Comparison of ENCODE assay signal across 8 cellular contexts in genomic region chr5:141135030-141135717, GRCh38. TPM values are rescaled to one million over a fixed set of nuclear protein-coding genes. Genes with fewer than 3 reads are reported as not detected.
DNase-seq lines count a peak whose midpoint lies in the region; ATAC-seq and TF ChIP-seq lines count a peak whose summit lies in the region.

PCDHB5 (plus strand) TSS chr5:141135206; CDS start chr5:141135435, 229 bp downstream.

- ATAC-seq in HG03095 (IDR thresholded peaks at IDR 0.05; ENCODE audit: unreplicated experiment) (no peak), GM21526 (IDR thresholded peaks at IDR 0.05; ENCODE audit: low FRiP score, unreplicated experiment) (no peak)
- no peak for ATAC-seq in activated naive CD4-positive, alpha-beta T cell treated with anti-CD3 and anti-CD28 coated beads, Interleukin-2, amount 50 U/mL, for 72 hours

- no peak within 1 kb of the TSS for H3K27ac Mint-ChIP-seq in activated naive CD4-positive, alpha-beta T cell treated with anti-CD3 and anti-CD28 coated beads, Interleukin-2, amount 50 U/mL, for 72 hours

- peaks cover 28 to 32% of the 10 kb centered on the region in 2 donors for H3K36me3 Mint-ChIP-seq in activated naive CD4-positive, alpha-beta T cell treated with anti-CD3 and anti-CD28 coated beads, Interleukin-2, amount 50 U/mL, for 72 hours

- TF ChIP-seq CTCF in cardiac fibroblast (IDR thresholded peaks at IDR 0.05; ENCODE audit: low read depth, low read length): peak; percentile 31

- peaks cover 13 to 31% of the 10 kb centered on the region in 2 donors for H3K9me3 Mint-ChIP-seq in activated naive CD4-positive, alpha-beta T cell treated with anti-CD3 and anti-CD28 coated beads, Interleukin-2, amount 50 U/mL, for 72 hours

- DNase-seq in GM03348 (ENCODE audit: low spot score) (peak; percentile 73), NCI-H1930 (lab: John Stamatoyannopoulos, UW) (peak; percentile 10 to 77), cardiac fibroblast (ENCODE audit: low read depth in 2 of 2) (peak; percentile 12 to 29), mucosa of gallbladder (ENCODE audit: low spot score) (peak; percentile 37), HPDE6-E6E7 (ENCODE audit: extremely low spot score) (no peak)
- DNase-seq in activated naive CD4-positive, alpha-beta T cell treated with anti-CD3 and anti-CD28 coated beads, Interleukin-2, amount 50 U/mL, for 72 hours (ENCODE audit: low spot score in 2 of 2): no peak

- peak within 1 kb of the TSS; percentile 9 to 22 for H3K4me3 ChIP-seq in cardiac fibroblast (replicated peaks in 1 of 2; ENCODE audit: low read depth in 2 of 2, low read length in 2 of 2)

RNA-seq across cellular contexts. Expression of gene PCDHB5, which starts in this region (rescaled TPM):
- total RNA-seq in mucosa of gallbladder: 8.0 TPM
- under 1 TPM in 1 of 2 donors, not detected in 1; 0.08 TPM for total RNA-seq in activated naive CD4-positive, alpha-beta T cell treated with anti-CD3 and anti-CD28 coated beads, Interleukin-2, amount 50 U/mL, for 72 hours

Comparison
In these comparisons a context has a peak if more than half of its experiments do, and no peak if none do; other contexts are left out.
1. DNase-seq: peak in GM03348 (single experiment), NCI-H1930 (2 of 2), cardiac fibroblast (2 of 2) and mucosa of gallbladder (single experiment); none in HPDE6-E6E7 (single experiment) and activated naive CD4-positive, alpha-beta T cell treated with anti-CD3 and anti-CD28 coated beads, Interleukin-2, amount 50 U/mL, for 72 hours (0 of 2).